16 cellular contexts compared by ENCODE assay signal in the genomic region with DNA sequence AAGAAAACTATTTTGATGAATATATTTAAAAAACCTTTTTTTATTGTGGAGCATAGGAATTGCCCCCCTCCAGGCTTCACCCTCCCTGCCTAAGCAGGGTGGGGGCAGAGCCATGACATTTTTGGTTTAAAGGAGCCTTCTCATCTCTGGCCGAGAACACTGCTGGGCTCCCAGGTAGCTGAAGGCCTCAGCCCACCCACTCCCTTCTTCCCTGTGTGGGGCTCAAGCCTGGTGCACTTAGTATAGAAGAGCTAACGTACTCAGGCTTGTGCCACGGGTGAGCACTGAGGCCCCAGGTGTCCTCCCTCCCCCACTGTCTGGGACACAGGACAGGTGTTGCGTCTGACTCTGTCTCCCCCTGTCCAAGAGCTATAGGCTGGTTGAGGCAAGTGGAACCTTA. TPM values are rescaled to one million over a fixed set of nuclear protein-coding genes. Genes with fewer than 3 reads are reported as not detected.
DNase-seq lines count a peak whose midpoint lies in the region; ATAC-seq, FAIRE-seq and TF ChIP-seq lines count a peak whose summit lies in the region.
"Had no signal": no experiment of that assay in that cellular context is flagged by ENCODE, and none has a peak within 500 bp of the region (broad histone marks: within the 10 kb centered on the region; RNA-seq: fewer than 3 reads in every experiment).

No MANE protein-coding gene starts in this region.

- H3K4me2 ChIP-seq in K562 (ENCODE audit: insufficient read depth, low read length): no peak overlapping the region
- H3K4me2 ChIP-seq in trophoblast cell (ENCODE audit: low read length): no peak overlapping the region

- H3K18ac ChIP-seq in trophoblast cell (ENCODE audit: low read length): no peak overlapping the region

- H2AFZ ChIP-seq in K562 (ENCODE audit: low read depth, low read length) (no peak overlapping the region), trophoblast cell (ENCODE audit: insufficient read depth, low read length, poor library complexity) (no peak overlapping the region)

- no peaks in the 10 kb centered on the region for H3K9me3 ChIP-seq in K562 (replicated peaks; ENCODE audit: control insufficient read depth, insufficient read depth, low read depth, low read length)
- H3K9me3 ChIP-seq in trophoblast cell (ENCODE audit: insufficient read depth, low read depth, low read length): no peaks in the 10 kb centered on the region

- no peak overlapping the region for H4K12ac ChIP-seq in trophoblast cell (ENCODE audit: low read depth, low read length)

- H4K20me1 ChIP-seq in K562 (replicated peaks; ENCODE audit: control insufficient read depth, insufficient read depth, low read length): peaks cover 10% of the 10 kb centered on the region

- H3K4me3 ChIP-seq in HL-60 (replicated peaks; ENCODE audit: insufficient read depth, low read length) (no peak overlapping the region), K562 (no peak overlapping the region), trophoblast cell (ENCODE audit: low read depth, low read length) (no peak overlapping the region)
- H3K4me3 ChIP-seq: SK-N-MC had no signal

- 84% methylated on average over 4 of the region's 4 CpGs for whole genome bisulfite sequencing in K562 (ENCODE audit: insufficient coverage, low coverage, missing lambda C conversion rate)
- no CpG with 5 or more reads among the region's 4 CpGs for WGBS in trophoblast cell (ENCODE audit: extremely low coverage, insufficient coverage, insufficient read length)

- H3K79me2 ChIP-seq in K562 (ENCODE audit: control insufficient read depth, insufficient read depth, low read length) (no peaks in the 10 kb centered on the region), trophoblast cell (ENCODE audit: control insufficient read depth, insufficient read depth, low read length, poor library complexity) (no peaks in the 10 kb centered on the region)

- no peaks in the 10 kb centered on the region for H3K79me1 ChIP-seq in trophoblast cell (ENCODE audit: low read length)

- H3K9me1 ChIP-seq in K562 (ENCODE audit: control insufficient read depth, insufficient read depth, low read length): peaks cover 14% of the 10 kb centered on the region

- BruUV-seq in K562 (replicated peaks; lab: Mats Ljungman, UMichigan): no TSS peak

- no peak overlapping the region for H2BK5ac ChIP-seq in trophoblast cell (ENCODE audit: low read depth, low read length, poor library complexity)

- in situ Hi-C loops in K562 (cut with MboI): no loop called here

- H2BK120ac ChIP-seq in trophoblast cell (ENCODE audit: insufficient read depth, low read length, poor library complexity): no peak overlapping the region

- FAIRE-seq in K562 (lab: Jason Lieb, UNC): no peak
- FAIRE-seq: HTR-8/SVneo had no signal

- DNase-seq in HL-60 (ENCODE audit: low read depth in 1 of 2, low spot score in 1 of 2) (no peak), K562 (ENCODE audit: extremely low read depth in 1 of 4, low spot score in 3 of 4) (no peak), memory B cell (ENCODE audit: low spot score in 2 of 2) (no peak), trophoblast cell (no peak)
- DNase-seq in effector CD4-positive, alpha-beta T cell: no peak
- DNase-seq: DMS79 treated with DMSO at 0.1 percent for 48 hours, H9, IMR-90, Karpas-422, NCI-H1092 treated with DMSO at 0.1 percent for 48 hours, NCI-H2081 treated with DMSO at 0.1 percent for 48 hours, SHP77 had no signal

- H4K8ac ChIP-seq in trophoblast cell (ENCODE audit: low read depth, low read length): no peak overlapping the region

- H3K27ac ChIP-seq in HL-60 (replicated peaks) (peak overlapping the region; percentile 40), K562 (ENCODE audit: extremely low read depth, low read depth, low read length) (peak overlapping the region; percentile 69; the same call in 1 of the 3 replicates), trophoblast cell (ENCODE audit: low read depth, low read length) (no peak overlapping the region)
- H3K27ac ChIP-seq: SK-N-MC had no signal

- H2BK12ac ChIP-seq in trophoblast cell (ENCODE audit: low read length): no peak overlapping the region

- CTCF ChIA-PET in K562 (lab: Yijun Ruan, JAX; ENCODE audit: low intra/inter-chr PET ratio): interaction anchor here (0.6 kb wide), 1 partner anchor 450 kb away, joined by 3 read pairs; no protein-coding TSS in a partner anchor

- H2AK5ac ChIP-seq in trophoblast cell (ENCODE audit: low read length): no peak overlapping the region

- H3K4ac ChIP-seq in trophoblast cell (ENCODE audit: low read depth, low read length): no peak overlapping the region

- H3K36me3 Mint-ChIP-seq in memory B cell: peaks cover 5% of the 10 kb centered on the region
- H3K36me3 Mint-ChIP-seq in stimulated activated memory B cell treated with anti-CD40 and anti-IgM and Interleukin-4, amounts not matched to agents 10 μg/mL and 1 μg/mL and 100 μg/mL, for 72 hours: peaks cover 67% of the 10 kb centered on the region

- no peak for TF ChIP-seq POLR2A in K562 (conservative IDR thresholded peaks at IDR 0.05)

- H3K23ac ChIP-seq in trophoblast cell (ENCODE audit: low read length): no peak overlapping the region

- ATAC-seq in K562: no peak
- no peak for ATAC-seq in memory B cell (ENCODE audit: low read depth)
- ATAC-seq in stimulated activated memory B cell treated with anti-CD40 and anti-IgM and Interleukin-4, amounts not matched to agents 10 μg/mL and 1 μg/mL and 100 μg/mL, for 72 hours: no peak
- no peak for ATAC-seq in GM21367 (IDR thresholded peaks at IDR 0.05; ENCODE audit: unreplicated experiment)

- peak overlapping the region; percentile 42 for H3K27ac Mint-ChIP-seq in memory B cell
- peak overlapping the region; percentile 99 for H3K27ac Mint-ChIP-seq in stimulated activated memory B cell treated with anti-CD40 and anti-IgM and Interleukin-4, amounts not matched to agents 10 μg/mL and 1 μg/mL and 100 μg/mL, for 72 hours

- H3K14ac ChIP-seq in trophoblast cell (ENCODE audit: low read length): no peak overlapping the region

- peak overlapping the region in 1 of 2 experiments; percentile 61; a peak in 1 of 4 replicates for H3K9ac ChIP-seq in K562 (ENCODE audit: insufficient read depth in 1 of 2, low read depth in 2 of 2, low read length in 2 of 2)
- H3K9ac ChIP-seq in trophoblast cell (ENCODE audit: low read length): no peak overlapping the region

- intact Hi-C loops in K562 (cut with micrococcal nuclease): loop anchor here (5.0 kb wide), 1 partner anchor 134 kb away; no protein-coding TSS in a partner anchor

- H3K4me1 Mint-ChIP-seq in memory B cell: peaks cover 56% of the 10 kb centered on the region
- peaks cover 76% of the 10 kb centered on the region for H3K4me1 Mint-ChIP-seq in stimulated activated memory B cell treated with anti-CD40 and anti-IgM and Interleukin-4, amounts not matched to agents 10 μg/mL and 1 μg/mL and 100 μg/mL, for 72 hours

- no peaks in the 10 kb centered on the region for H3K9me3 Mint-ChIP-seq in memory B cell
- H3K9me3 Mint-ChIP-seq in stimulated activated memory B cell treated with anti-CD40 and anti-IgM and Interleukin-4, amounts not matched to agents 10 μg/mL and 1 μg/mL and 100 μg/mL, for 72 hours: no peaks in the 10 kb centered on the region
- H3K9me3 Mint-ChIP-seq: H9 had no signal

- H3K4me1 ChIP-seq in K562 (replicated peaks in 1 of 2; ENCODE audit: control insufficient read depth in 2 of 2, insufficient read depth in 2 of 2, low read length in 2 of 2): peaks cover 44 to 66% of the 10 kb centered on the region in 2 experiments
- peaks cover 5 to 10% of the 10 kb centered on the region in 2 experiments for H3K4me1 ChIP-seq in trophoblast cell (ENCODE audit: control insufficient read depth in 1 of 2, insufficient read depth in 2 of 2, low read length in 2 of 2)

- POLR2A ChIA-PET in K562 (lab: Yijun Ruan, JAX): interaction anchor here (3.5 kb wide), 1 partner anchor 9 kb away, joined by 12 read pairs; no protein-coding TSS in a partner anchor

- no peaks in the 10 kb centered on the region for H3K27me3 Mint-ChIP-seq in memory B cell
- no peaks in the 10 kb centered on the region for H3K27me3 Mint-ChIP-seq in stimulated activated memory B cell treated with anti-CD40 and anti-IgM and Interleukin-4, amounts not matched to agents 10 μg/mL and 1 μg/mL and 100 μg/mL, for 72 hours

- no peak for TF ChIP-seq EP300 in K562 (IDR thresholded peaks at IDR 0.05; ENCODE audit: low read length)

- TF ChIP-seq RAD21 in K562 (CRISPR knock-in tag; conservative IDR thresholded peaks at IDR 0.05 in 1 of 2, IDR thresholded peaks at IDR 0.05 in 1 of 2): no peak

- H3K27me3 ChIP-seq in HL-60 (ENCODE audit: insufficient read depth, poor library complexity, severe bottlenecking) (no peaks in the 10 kb centered on the region), K562 (ENCODE audit: control insufficient read depth in 2 of 2, insufficient read depth in 2 of 2, low read length in 2 of 2) (no peaks in the 10 kb centered on the region), trophoblast cell (ENCODE audit: insufficient read depth, low read length) (no peaks in the 10 kb centered on the region)

- no peak for TF ChIP-seq CTCF in HL-60 (IDR thresholded peaks at IDR 0.05; ENCODE audit: insufficient read depth, low read length)
- no peak for TF ChIP-seq CTCF in K562 (IDR thresholded peaks at IDR 0.05 in 2 of 3, conservative IDR thresholded peaks at IDR 0.05 in 1 of 3; ENCODE audit: insufficient read depth in 2 of 3, low read depth in 1 of 3, low read length in 3 of 3)

- no peak overlapping the region for H3K4me3 Mint-ChIP-seq in memory B cell
- no peak overlapping the region for H3K4me3 Mint-ChIP-seq in stimulated activated memory B cell treated with anti-CD40 and anti-IgM and Interleukin-4, amounts not matched to agents 10 μg/mL and 1 μg/mL and 100 μg/mL, for 72 hours
- H3K4me3 Mint-ChIP-seq: H9 had no signal

- H3K36me3 ChIP-seq in K562 (ENCODE audit: control insufficient read depth, insufficient read depth, low read length) (peaks cover 48% of the 10 kb centered on the region), trophoblast cell (ENCODE audit: control insufficient read depth in 1 of 2, insufficient read depth in 2 of 2, low read length in 2 of 2) (peaks cover 21% of the 10 kb centered on the region in 2 experiments)

- no peak overlapping the region for H4K91ac ChIP-seq in trophoblast cell (ENCODE audit: low read depth, low read length)

RNA-seq across cellular contexts. Expression of a gene that starts 2.2 kb away (rescaled TPM):
- 50.1 and 71.5 TPM in 2 replicates for total RNA-seq in K562 (2011; cell fraction: chromatin; rRNA removed; ENCODE audit: low replicate concordance)
- 32.2 and 35.4 TPM in 2 replicates for total RNA-seq in K562 (2011; cell fraction: nucleolus; rRNA removed)
- total RNA-seq in K562 (2011; cell fraction: nucleoplasm; rRNA removed): 35.9 and 50.0 TPM in 2 replicates
- 2.1 and 2.9 TPM in 2 replicates for total RNA-seq in K562 (2014; rRNA removed)
- total RNA-seq in K562 (2014; rRNA removed; fragmentation: Illumina TruSeq; extraction: Trizol): 2.7 and 3.2 TPM in 2 replicates
- total RNA-seq in K562 (2015; rRNA removed; fragmentation: Illumina TruSeq; extraction: Trizol): 3.2 and 3.5 TPM in 2 replicates
- 5.2 and 9.4 TPM in 2 replicates for total RNA-seq in K562 (2021)
- polyA plus RNA-seq in K562 (2011; rRNA removed): 6.4 and 10.7 TPM in 2 replicates
- polyA plus RNA-seq in K562 (2011; cell fraction: cytosol; rRNA removed): 9.9 and 10.0 TPM in 2 replicates
- polyA plus RNA-seq in K562 (2011; cell fraction: nucleus; rRNA removed): 56.7 and 61.5 TPM in 2 replicates
- 5.7 and 12.3 TPM in 2 replicates for polyA plus RNA-seq in K562 (2012)
- polyA plus RNA-seq in K562 (2014; fragmentation: Illumina TruSeq; extraction: Trizol): 6.1 TPM in 2 replicates
- polyA plus RNA-seq in K562 (2014; fragmentation: Nextera tagmentation; extraction: Ambion mirVana): under 1 TPM; 0.34 to 0.35 TPM
- 6.3 and 7.2 TPM in 2 replicates for polyA plus RNA-seq in K562 (2014; rRNA removed)
- 9.5 and 10.0 TPM in 2 replicates for polyA minus RNA-seq in K562 (2011; rRNA and poly(A)+ RNA removed)
- 2.2 and 3.4 TPM in 2 replicates for polyA minus RNA-seq in K562 (2011; cell fraction: cytosol; rRNA and poly(A)+ RNA removed)
- polyA minus RNA-seq in K562 (2011; cell fraction: nucleus; rRNA and poly(A)+ RNA removed): 11.3 and 13.7 TPM in 2 replicates
- 4.6 TPM in 2 replicates for polyA plus RNA-seq in trophoblast cell (2013)
